29 cellular contexts compared by ENCODE assay signal in the genomic region with DNA sequence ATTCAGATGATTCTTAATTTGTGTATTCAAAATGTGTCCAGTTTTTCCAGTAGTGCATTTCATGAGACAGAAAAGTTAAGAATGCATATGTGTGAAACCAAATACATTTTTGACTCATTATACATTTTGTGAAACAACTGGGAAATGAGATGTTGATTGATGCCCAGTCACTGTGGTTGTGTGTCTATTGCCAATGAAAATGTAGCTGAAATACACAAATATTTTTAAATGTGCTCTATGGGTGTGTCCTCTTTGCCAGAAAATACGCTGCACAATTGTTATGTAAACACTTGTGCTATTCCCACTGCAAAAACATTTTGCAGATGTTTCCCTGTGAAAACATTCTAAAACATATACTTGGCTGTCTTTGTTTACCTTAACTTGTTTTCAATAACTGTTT.
DNase-seq lines count a peak whose midpoint lies in the region; ATAC-seq, FAIRE-seq and TF ChIP-seq lines count a peak whose summit lies in the region.
"Had no signal": no experiment of that assay in that cellular context is flagged by ENCODE, and none has a peak within 500 bp of the region (broad histone marks: within the 10 kb centered on the region; RNA-seq: fewer than 3 reads in every experiment).

No MANE protein-coding gene starts in this region.

- no peaks in the 10 kb centered on the region for H3K36me3 Mint-ChIP-seq in natural killer cell
- H3K36me3 Mint-ChIP-seq: CD4-positive, CD25-positive, alpha-beta regulatory T cell; immature natural killer cell; stimulated activated memory B cell treated with anti-CD40 and anti-IgM and Interleukin-4, amounts not matched to agents 10 μg/mL and 1 μg/mL and 100 μg/mL, for 72 hours had no signal

- TF ChIP-seq CTCF in AG10803 (conservative IDR thresholded peaks at IDR 0.05; ENCODE audit: low read length) (no peak), endothelial cell of umbilical vein (IDR thresholded peaks at IDR 0.05; ENCODE audit: extremely low read depth in 1 of 2, insufficient read depth in 1 of 2, low read depth in 1 of 2, low read length in 2 of 2) (no peak), osteoblast (IDR thresholded peaks at IDR 0.05; ENCODE audit: extremely low read depth, low read depth, low read length) (no peak), foreskin keratinocyte (conservative IDR thresholded peaks at IDR 0.05) (no peak), natural killer cell (IDR thresholded peaks at IDR 0.05) (no peak)

- dilution Hi-C loops in endothelial cell of umbilical vein (cut with MboI; ENCODE audit: extremely low pct_ligation_motif_present, low sequenced_read_pairs): no loop called here

- no TSS peak for BruUV-seq in endothelial cell of umbilical vein (replicated peaks; lab: Mats Ljungman, UMichigan)

- H3K4me2 ChIP-seq in endothelial cell of umbilical vein (ENCODE audit: insufficient read depth, low read length) (no peak overlapping the region), osteoblast (ENCODE audit: insufficient read depth, low read length) (peak overlapping the region; percentile 30)
- H3K4me2 ChIP-seq: KMS-11 had no signal

- peaks cover 6% of the 10 kb centered on the region for H3K4me1 ChIP-seq in endothelial cell of umbilical vein (ENCODE audit: control insufficient read depth, extremely low read depth, insufficient read depth, low read length)
- peaks cover 14% of the 10 kb centered on the region for H3K4me1 ChIP-seq in osteoblast (ENCODE audit: insufficient read depth, low read length)
- H3K4me1 ChIP-seq in foreskin keratinocyte: no peaks in the 10 kb centered on the region
- H3K4me1 ChIP-seq: breast epithelium, testis had no signal

- H3K27me3 ChIP-seq in MG63 (no peaks in the 10 kb centered on the region), endothelial cell of umbilical vein (ENCODE audit: control insufficient read depth in 2 of 2, insufficient read depth in 2 of 2, low read length in 2 of 2) (no peaks in the 10 kb centered on the region), osteoblast (ENCODE audit: insufficient read depth, low read length) (no peaks in the 10 kb centered on the region), foreskin keratinocyte (no peaks in the 10 kb centered on the region)
- H3K27me3 ChIP-seq: breast epithelium, testis had no signal

- DNase-seq in AG10803 (ENCODE audit: low read depth) (peak; percentile 80), MG63 (peak; percentile 16), endothelial cell of umbilical vein (ENCODE audit: low read depth, low spot score) (peak; percentile 48), osteoblast (ENCODE audit: insufficient read length, low spot score, missing footprints) (no peak), posterior vena cava (ENCODE audit: low spot score) (no peak), foreskin keratinocyte (no peak), natural killer cell (no peak)
- DNase-seq: activated CD4-positive, alpha-beta T cell treated with anti-CD3 and anti-CD28 coated beads for 36 hours; activated naive CD4-positive, alpha-beta T cell treated with Interleukin-2 at 50 U/mL for 16 hours; activated T-cell treated with anti-CD3 and anti-CD28 coated beads, Interleukin-2, amount 50 U/mL, for 24 hours; amniotic stem cell; CD4-positive, CD25-positive, alpha-beta regulatory T cell; endodermal cell; foreskin melanocyte; GOT3; hippocampal formation; immature natural killer cell; NCI-H2171; nucleus accumbens; stimulated activated CD4-positive, alpha-beta T cell treated with anti-CD3 and anti-CD28 coated beads, Interleukin-4, amount 100 ng/mL, for 1 hour; testis had no signal

- H3K9ac ChIP-seq in endothelial cell of umbilical vein (replicated peaks; ENCODE audit: extremely low read depth, insufficient read depth, low read length): no peak overlapping the region
- H3K9ac ChIP-seq: KMS-11 had no signal

- H3K9me1 ChIP-seq in endothelial cell of umbilical vein (replicated peaks; ENCODE audit: control insufficient read depth, extremely low read depth, insufficient read depth, low read length): no peaks in the 10 kb centered on the region

- no peak overlapping the region for H3K4me3 Mint-ChIP-seq in natural killer cell
- H3K4me3 Mint-ChIP-seq: activated CD4-positive, alpha-beta T cell treated with anti-CD3 and anti-CD28 coated beads for 36 hours; activated T-cell treated with anti-CD3 and anti-CD28 coated beads, Interleukin-2, amount 50 U/mL, for 24 hours; CD4-positive, CD25-positive, alpha-beta regulatory T cell; endodermal cell; immature natural killer cell; stimulated activated memory B cell treated with anti-CD40 and anti-IgM and Interleukin-4, amounts not matched to agents 10 μg/mL and 1 μg/mL and 100 μg/mL, for 72 hours had no signal

- H3K4me3 ChIP-seq in AG10803 (ENCODE audit: low read length): no peak overlapping the region
- H3K4me3 ChIP-seq in MG63: no peak overlapping the region
- H3K4me3 ChIP-seq in endothelial cell of umbilical vein (replicated peaks in 1 of 3; ENCODE audit: insufficient read depth in 1 of 3, low read depth in 1 of 3, low read length in 3 of 3): no peak overlapping the region
- H3K4me3 ChIP-seq in osteoblast (ENCODE audit: insufficient read depth, low read length): no peak overlapping the region
- H3K4me3 ChIP-seq: breast epithelium, testis had no signal

- H3K9me3 ChIP-seq in MG63 (no peaks in the 10 kb centered on the region), endothelial cell of umbilical vein (replicated peaks; ENCODE audit: control insufficient read depth, insufficient read depth, low read length) (no peaks in the 10 kb centered on the region), osteoblast (ENCODE audit: low read depth, low read length) (no peaks in the 10 kb centered on the region)
- H3K9me3 ChIP-seq: breast epithelium, testis had no signal

- peak overlapping the region; percentile 19 for H2AFZ ChIP-seq in endothelial cell of umbilical vein (ENCODE audit: low read depth, low read length)
- H2AFZ ChIP-seq in osteoblast (ENCODE audit: low read length): no peak overlapping the region

- no peaks in the 10 kb centered on the region for H3K4me1 Mint-ChIP-seq in natural killer cell
- H3K4me1 Mint-ChIP-seq: activated CD4-positive, alpha-beta T cell treated with anti-CD3 and anti-CD28 coated beads for 36 hours; CD4-positive, CD25-positive, alpha-beta regulatory T cell; endodermal cell; immature natural killer cell; stimulated activated memory B cell treated with anti-CD40 and anti-IgM and Interleukin-4, amounts not matched to agents 10 μg/mL and 1 μg/mL and 100 μg/mL, for 72 hours had no signal

- no peak for TF ChIP-seq POLR2A in endothelial cell of umbilical vein (IDR thresholded peaks at IDR 0.05; ENCODE audit: low read depth, low read length)

- H3K79me2 ChIP-seq in endothelial cell of umbilical vein (ENCODE audit: control insufficient read depth, insufficient read depth, low read length): no peaks in the 10 kb centered on the region
- no peaks in the 10 kb centered on the region for H3K79me2 ChIP-seq in osteoblast (ENCODE audit: insufficient read depth, low read length)

- no peaks in the 10 kb centered on the region for H4K20me1 ChIP-seq in endothelial cell of umbilical vein (replicated peaks; ENCODE audit: control insufficient read depth, extremely low read depth, insufficient read depth, low read length)
- no peaks in the 10 kb centered on the region for H4K20me1 ChIP-seq in osteoblast (ENCODE audit: insufficient read depth, low read length)

- H3K9me3 Mint-ChIP-seq in natural killer cell: peaks cover 2 to 3% of the 10 kb centered on the region in 2 donors
- H3K9me3 Mint-ChIP-seq: activated T-cell treated with anti-CD3 and anti-CD28 coated beads, Interleukin-2, amount 50 U/mL, for 24 hours; endodermal cell; stimulated activated memory B cell treated with anti-CD40 and anti-IgM and Interleukin-4, amounts not matched to agents 10 μg/mL and 1 μg/mL and 100 μg/mL, for 72 hours had no signal

- ATAC-seq in foreskin keratinocyte (no peak), natural killer cell (no peak), HG03139 (IDR thresholded peaks at IDR 0.05; ENCODE audit: unreplicated experiment) (no peak)
- ATAC-seq: activated CD4-positive, alpha-beta T cell treated with anti-CD3 and anti-CD28 coated beads for 36 hours; Right ventricle myocardium inferior; stimulated activated memory B cell treated with anti-CD40 and anti-IgM and Interleukin-4, amounts not matched to agents 10 μg/mL and 1 μg/mL and 100 μg/mL, for 72 hours had no signal

- intact Hi-C loops in endothelial cell of umbilical vein (cut with micrococcal nuclease): no loop called here
- intact Hi-C loops in posterior vena cava (cut with DNase I): no loop called here
- intact Hi-C loops in natural killer cell (cut with micrococcal nuclease): no loop called here

- H3K36me3 ChIP-seq in MG63 (no peaks in the 10 kb centered on the region), endothelial cell of umbilical vein (ENCODE audit: control insufficient read depth in 2 of 2, extremely low read depth in 1 of 2, insufficient read depth in 2 of 2, low read length in 2 of 2) (no peaks in the 10 kb centered on the region), osteoblast (ENCODE audit: insufficient read depth, low read length) (no peaks in the 10 kb centered on the region)
- H3K36me3 ChIP-seq: breast epithelium had no signal

- H3K27me3 Mint-ChIP-seq in natural killer cell (ENCODE audit: low read depth in 2 of 2): no peaks in the 10 kb centered on the region
- H3K27me3 Mint-ChIP-seq: activated CD4-positive, alpha-beta T cell treated with anti-CD3 and anti-CD28 coated beads for 36 hours; activated T-cell treated with anti-CD3 and anti-CD28 coated beads, Interleukin-2, amount 50 U/mL, for 24 hours; CD4-positive, CD25-positive, alpha-beta regulatory T cell; stimulated activated memory B cell treated with anti-CD40 and anti-IgM and Interleukin-4, amounts not matched to agents 10 μg/mL and 1 μg/mL and 100 μg/mL, for 72 hours had no signal

- no peak overlapping the region for H3K27ac Mint-ChIP-seq in natural killer cell
- H3K27ac Mint-ChIP-seq: activated CD4-positive, alpha-beta T cell treated with anti-CD3 and anti-CD28 coated beads for 36 hours; activated T-cell treated with anti-CD3 and anti-CD28 coated beads, Interleukin-2, amount 50 U/mL, for 24 hours; CD4-positive, CD25-positive, alpha-beta regulatory T cell; endodermal cell; immature natural killer cell; stimulated activated memory B cell treated with anti-CD40 and anti-IgM and Interleukin-4, amounts not matched to agents 10 μg/mL and 1 μg/mL and 100 μg/mL, for 72 hours had no signal

- FAIRE-seq in endothelial cell of umbilical vein (lab: Jason Lieb, UNC): no peak
- FAIRE-seq: colon, GM18507, urothelium cell line had no signal

- POLR2A ChIA-PET in endothelial cell of umbilical vein (lab: Charles Lee): no interaction called here

- CTCF ChIA-PET in endothelial cell of umbilical vein (lab: Charles Lee): interaction anchor here (1.2 kb wide), 1 partner anchor 37 kb away, joined by 3 read pairs; no protein-coding TSS in a partner anchor

- no peak overlapping the region for H3K27ac ChIP-seq in endothelial cell of umbilical vein (ENCODE audit: insufficient read depth, low read depth, low read length)
- H3K27ac ChIP-seq in osteoblast (ENCODE audit: low read depth, low read length): no peak overlapping the region
- H3K27ac ChIP-seq in foreskin keratinocyte: no peak overlapping the region
- H3K27ac ChIP-seq: breast epithelium, KMS-11, testis had no signal

TF ChIP-seq in endothelial cell of umbilical vein, 7 proteins besides CTCF, POLR2A, EP300 and RAD21 (continues in another document):
- TF ChIP-seq GATA2 (IDR thresholded peaks at IDR 0.05; ENCODE audit: insufficient read depth, insufficient read length, low read depth, low read length): no peak
- no peak for TF ChIP-seq FOS (IDR thresholded peaks at IDR 0.05; ENCODE audit: borderline replicate concordance, insufficient read depth, low read length)

Comparison
In these comparisons a context has a peak if more than half of its experiments do, and no peak if none do; other contexts are left out.
1. DNase-seq: peak in AG10803 (single experiment), MG63 (single experiment) and endothelial cell of umbilical vein (single experiment); none in osteoblast (single experiment), posterior vena cava (single experiment), foreskin keratinocyte (0 of 2) and natural killer cell (single experiment).